Comparison of ENCODE assay signal across 8 cellular contexts in genomic region chr12:67452119-67452805, GRCh38.
DNase-seq lines count a peak whose midpoint lies in the region; ATAC-seq, FAIRE-seq and TF ChIP-seq lines count a peak whose summit lies in the region.

No MANE protein-coding gene starts in this region.

- H3K4me1 Mint-ChIP-seq in activated naive CD8-positive, alpha-beta T cell treated with anti-CD3 and anti-CD28 coated beads for 36 hours: peaks cover 51% of the 10 kb centered on the region
- H3K4me1 Mint-ChIP-seq in nephron progenitor cell: peaks cover 16% of the 10 kb centered on the region

- ATAC-seq in GM18511 (IDR thresholded peaks at IDR 0.05; ENCODE audit: unreplicated experiment) (peak; percentile 60), GM21360 (IDR thresholded peaks at IDR 0.05; ENCODE audit: unreplicated experiment) (peak; percentile 54), HG03354 (IDR thresholded peaks at IDR 0.05; ENCODE audit: poor library complexity, severe bottlenecking, unreplicated experiment) (peak; percentile 45)

- no peaks in the 10 kb centered on the region for H3K79me2 ChIP-seq in smooth muscle cell (ENCODE audit: low read depth)

- H3K9me3 ChIP-seq in smooth muscle cell (replicated peaks; ENCODE audit: low read depth): no peaks in the 10 kb centered on the region

- no peak for FAIRE-seq in GM12892 (lab: Jason Lieb, UNC)

- no peak overlapping the region for H3K27ac ChIP-seq in dorsolateral prefrontal cortex
- H3K27ac ChIP-seq in smooth muscle cell (ENCODE audit: low read depth): no peak overlapping the region

- H3K27me3 ChIP-seq in dorsolateral prefrontal cortex (no peaks in the 10 kb centered on the region), smooth muscle cell (ENCODE audit: low read depth) (no peaks in the 10 kb centered on the region)

- no peak overlapping the region for H3K9ac ChIP-seq in smooth muscle cell (ENCODE audit: low read depth)

- H3K4me1 ChIP-seq in smooth muscle cell (ENCODE audit: low read depth): peaks cover 10% of the 10 kb centered on the region

- no peak overlapping the region for H2AFZ ChIP-seq in smooth muscle cell (ENCODE audit: low read depth)

- WGBS in smooth muscle cell (ENCODE audit: low lambda C conversion rate): 84% methylated on average over 7 of the region's 7 CpGs

- no peak overlapping the region for H3K4me3 ChIP-seq in dorsolateral prefrontal cortex
- H3K4me3 ChIP-seq in smooth muscle cell: no peak overlapping the region

- H3K4me3 Mint-ChIP-seq in activated naive CD8-positive, alpha-beta T cell treated with anti-CD3 and anti-CD28 coated beads for 36 hours: no peak overlapping the region
- H3K4me3 Mint-ChIP-seq in nephron progenitor cell: no peak overlapping the region

- no peaks in the 10 kb centered on the region for H4K20me1 ChIP-seq in smooth muscle cell (ENCODE audit: low read depth)

- H3K27me3 Mint-ChIP-seq in activated naive CD8-positive, alpha-beta T cell treated with anti-CD3 and anti-CD28 coated beads for 36 hours: peaks cover 10% of the 10 kb centered on the region
- H3K27me3 Mint-ChIP-seq in nephron progenitor cell (ENCODE audit: low read depth, poor library complexity): peaks cover 8% of the 10 kb centered on the region

- no peaks in the 10 kb centered on the region for H3K36me3 ChIP-seq in smooth muscle cell (ENCODE audit: low read depth)

- no peak for TF ChIP-seq POLR2A in GM12892 (IDR thresholded peaks at IDR 0.05; ENCODE audit: low read depth, low read length)

- peaks cover 3% of the 10 kb centered on the region for H3F3A ChIP-seq in smooth muscle cell (ENCODE audit: low read depth)

- peaks cover 21% of the 10 kb centered on the region for H3K36me3 Mint-ChIP-seq in activated naive CD8-positive, alpha-beta T cell treated with anti-CD3 and anti-CD28 coated beads for 36 hours
- no peaks in the 10 kb centered on the region for H3K36me3 Mint-ChIP-seq in nephron progenitor cell (ENCODE audit: low read depth)

- intact Hi-C loops in dorsolateral prefrontal cortex (cut with DNase I): loop anchor here in 1 of 2 donors (10.0 kb wide), 1 partner anchor 193 kb away; the partner anchor contains the start of gene DYRK2

- H3K27ac Mint-ChIP-seq in activated naive CD8-positive, alpha-beta T cell treated with anti-CD3 and anti-CD28 coated beads for 36 hours: peak overlapping the region; percentile 54
- H3K27ac Mint-ChIP-seq in nephron progenitor cell: no peak overlapping the region

- H3K4me2 ChIP-seq in smooth muscle cell: no peak overlapping the region

- TF ChIP-seq CTCF in dorsolateral prefrontal cortex (IDR thresholded peaks at IDR 0.05 in 54 of 56, conservative IDR thresholded peaks at IDR 0.05 in 2 of 56; ENCODE audit: low read depth in 1 of 56, partially characterized antibody in 56 of 56): no peak
- no peak for TF ChIP-seq CTCF in nephron progenitor cell (IDR thresholded peaks at IDR 0.05)
- TF ChIP-seq CTCF in smooth muscle cell (IDR thresholded peaks at IDR 0.05; ENCODE audit: borderline replicate concordance, insufficient read depth, poor library complexity, severe bottlenecking): no peak

- H3K9me3 Mint-ChIP-seq in activated naive CD8-positive, alpha-beta T cell treated with anti-CD3 and anti-CD28 coated beads for 36 hours: peaks cover 28% of the 10 kb centered on the region
- H3K9me3 Mint-ChIP-seq in nephron progenitor cell: no peaks in the 10 kb centered on the region

- peak; percentile 47 for DNase-seq in activated naive CD8-positive, alpha-beta T cell treated with anti-CD3 and anti-CD28 coated beads for 36 hours
- no peak for DNase-seq in dorsolateral prefrontal cortex
- no peak for DNase-seq in GM12892 (ENCODE audit: insufficient read length)
- no peak for DNase-seq in nephron progenitor cell
- no peak for DNase-seq in smooth muscle cell (lab: John Stamatoyannopoulos, UW; ENCODE audit: unreplicated experiment)
